Comparison of ENCODE assay signal across 13 cellular contexts in the genomic region with DNA sequence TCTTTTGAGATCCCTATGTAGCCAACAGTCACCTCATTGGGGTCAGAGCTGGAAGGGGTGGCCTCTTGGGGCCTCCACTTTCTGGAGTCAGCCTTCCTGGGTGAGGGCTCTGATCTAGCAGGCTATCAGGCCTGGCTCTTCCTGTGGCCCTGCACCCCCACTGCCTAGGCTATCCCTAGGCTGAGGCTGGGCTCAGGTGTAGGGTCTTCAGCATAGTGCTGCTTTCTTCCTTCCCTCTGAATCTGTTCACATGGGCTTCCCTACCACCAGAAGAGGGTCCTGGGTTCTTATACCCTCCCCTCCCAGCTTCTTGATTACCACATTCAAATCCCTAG. TPM values are rescaled to one million over a fixed set of nuclear protein-coding genes. Genes with fewer than 3 reads are reported as not detected.
DNase-seq lines count a peak whose midpoint lies in the region; ATAC-seq and TF ChIP-seq lines count a peak whose summit lies in the region.
"Had no signal": no experiment of that assay in that cellular context is flagged by ENCODE, and none has a peak within 500 bp of the region (broad histone marks: within the 10 kb centered on the region; RNA-seq: fewer than 3 reads in every experiment).

No MANE protein-coding gene starts in this region.

- no peak overlapping the region for H3K4me2 ChIP-seq in GM23338
- H3K4me2 ChIP-seq in osteoblast (ENCODE audit: insufficient read depth, low read length), result no peak overlapping the region

- peak; percentile 2 for ATAC-seq in GM18498 (IDR thresholded peaks at IDR 0.05; ENCODE audit: unreplicated experiment)
- no peak for ATAC-seq in GM23338
- no peak for ATAC-seq in HG02571 (IDR thresholded peaks at IDR 0.05; ENCODE audit: unreplicated experiment)
- ATAC-seq: activated CD8-positive, alpha-beta memory T cell treated with anti-CD3 and anti-CD28 coated beads, Interleukin-2, amount 10 ng/mL, durations not matched to agents 7 days and 5 days had no signal

- H3K4me1 Mint-ChIP-seq in GM23338, result peaks cover 3% of the 10 kb centered on the region; the same call in 2 of the 3 replicates
- H3K4me1 Mint-ChIP-seq in activated T-cell treated with anti-CD3 and anti-CD28 coated beads, Interleukin-2, amount 50 U/mL, for 24 hours (ENCODE audit: low read depth), result peaks cover 11% of the 10 kb centered on the region
- H3K4me1 Mint-ChIP-seq: activated CD8-positive, alpha-beta memory T cell treated with anti-CD3 and anti-CD28 coated beads, Interleukin-2, amount 10 ng/mL, durations not matched to agents 7 days and 5 days had no signal

- no peaks in the 10 kb centered on the region; the same call in 2 of the 3 replicates for H3K9me3 Mint-ChIP-seq in GM23338
- no peaks in the 10 kb centered on the region for H3K9me3 Mint-ChIP-seq in activated T-cell treated with anti-CD3 and anti-CD28 coated beads, Interleukin-2, amount 50 U/mL, for 24 hours
- H3K9me3 Mint-ChIP-seq: CD4-positive, CD25-positive, alpha-beta regulatory T cell had no signal

- no peaks in the 10 kb centered on the region for H3K36me3 ChIP-seq in GM23338 (ENCODE audit: insufficient read depth)
- H3K36me3 ChIP-seq in osteoblast (ENCODE audit: insufficient read depth, low read length), result no peaks in the 10 kb centered on the region
- H3K36me3 ChIP-seq: ascending aorta had no signal

- no peaks in the 10 kb centered on the region; the same call in 1 of the 2 replicates for H3K4me1 ChIP-seq in GM23338 (ENCODE audit: insufficient read depth)
- peaks cover 4% of the 10 kb centered on the region for H3K4me1 ChIP-seq in osteoblast (ENCODE audit: insufficient read depth, low read length)

- H2AFZ ChIP-seq in GM23338 (peak overlapping the region; percentile 99), osteoblast (ENCODE audit: low read length) (no peak overlapping the region)

- no peaks in the 10 kb centered on the region for H3K9me3 ChIP-seq in osteoblast (ENCODE audit: low read depth, low read length)
- H3K9me3 ChIP-seq: ascending aorta had no signal

- H3F3A ChIP-seq in GM23338 (replicated peaks; ENCODE audit: low read depth), result no peaks in the 10 kb centered on the region

- H3K27me3 ChIP-seq in GM23338 (ENCODE audit: insufficient read depth), result no peaks in the 10 kb centered on the region
- H3K27me3 ChIP-seq in osteoblast (ENCODE audit: insufficient read depth, low read length), result no peaks in the 10 kb centered on the region
- H3K27me3 ChIP-seq: ascending aorta had no signal

- H3K27ac ChIP-seq in GM23338 (ENCODE audit: low read depth), result no peak overlapping the region
- H3K27ac ChIP-seq in osteoblast (ENCODE audit: low read depth, low read length), result no peak overlapping the region

- no peaks in the 10 kb centered on the region for H3K36me3 Mint-ChIP-seq in GM23338 (ENCODE audit: low read depth)
- H3K36me3 Mint-ChIP-seq in activated T-cell treated with anti-CD3 and anti-CD28 coated beads, Interleukin-2, amount 50 U/mL, for 24 hours (ENCODE audit: low read depth), result no peaks in the 10 kb centered on the region
- H3K36me3 Mint-ChIP-seq: activated CD8-positive, alpha-beta memory T cell treated with anti-CD3 and anti-CD28 coated beads, Interleukin-2, amount 10 ng/mL, durations not matched to agents 7 days and 5 days; CD4-positive, CD25-positive, alpha-beta regulatory T cell had no signal

- 0 out of 2 replicates have a peak, but pooled peaks cover 2% of the 10 kb centered on the region for H3K9me2 ChIP-seq in GM23338 (ENCODE audit: insufficient read depth)

- TF ChIP-seq CTCF in GM23338 (conservative IDR thresholded peaks at IDR 0.05; ENCODE audit: low read depth in 2 of 2), result no peak
- no peak for TF ChIP-seq CTCF in NB4 (IDR thresholded peaks at IDR 0.05; ENCODE audit: low read depth, low read length)
- no peak for TF ChIP-seq CTCF in osteoblast (IDR thresholded peaks at IDR 0.05; ENCODE audit: extremely low read depth, low read depth, low read length)

- TF ChIP-seq POLR2A in NB4 (IDR thresholded peaks at IDR 0.05; ENCODE audit: extremely low read depth, insufficient read length), result no peak

- H4K20me1 ChIP-seq in GM23338 (replicated peaks; ENCODE audit: insufficient read depth) (no peaks in the 10 kb centered on the region), osteoblast (ENCODE audit: insufficient read depth, low read length) (no peaks in the 10 kb centered on the region)

- no peak overlapping the region for H3K4me3 ChIP-seq in GM23338
- H3K4me3 ChIP-seq in NB4 (ENCODE audit: low read depth, low read length), result peak overlapping the region; percentile 90
- H3K4me3 ChIP-seq in osteoblast (ENCODE audit: insufficient read depth, low read length), result no peak overlapping the region

- no peak overlapping the region for H3K27ac Mint-ChIP-seq in GM23338
- no peak overlapping the region for H3K27ac Mint-ChIP-seq in activated T-cell treated with anti-CD3 and anti-CD28 coated beads, Interleukin-2, amount 50 U/mL, for 24 hours
- H3K27ac Mint-ChIP-seq: activated CD8-positive, alpha-beta memory T cell treated with anti-CD3 and anti-CD28 coated beads, Interleukin-2, amount 10 ng/mL, durations not matched to agents 7 days and 5 days; CD4-positive, CD25-positive, alpha-beta regulatory T cell had no signal

- H3K79me2 ChIP-seq in GM23338 (replicated peaks; ENCODE audit: insufficient read depth), result no peaks in the 10 kb centered on the region
- no peaks in the 10 kb centered on the region for H3K79me2 ChIP-seq in osteoblast (ENCODE audit: insufficient read depth, low read length)

- H3K27me3 Mint-ChIP-seq in GM23338 (ENCODE audit: insufficient read depth, low read depth, poor library complexity), result peaks cover 5% of the 10 kb centered on the region
- no peaks in the 10 kb centered on the region for H3K27me3 Mint-ChIP-seq in activated T-cell treated with anti-CD3 and anti-CD28 coated beads, Interleukin-2, amount 50 U/mL, for 24 hours
- H3K27me3 Mint-ChIP-seq: activated CD8-positive, alpha-beta memory T cell treated with anti-CD3 and anti-CD28 coated beads, Interleukin-2, amount 10 ng/mL, durations not matched to agents 7 days and 5 days; CD4-positive, CD25-positive, alpha-beta regulatory T cell had no signal

- H3K4me3 Mint-ChIP-seq in GM23338, result no peak overlapping the region
- no peak overlapping the region for H3K4me3 Mint-ChIP-seq in activated T-cell treated with anti-CD3 and anti-CD28 coated beads, Interleukin-2, amount 50 U/mL, for 24 hours
- H3K4me3 Mint-ChIP-seq: activated CD8-positive, alpha-beta memory T cell treated with anti-CD3 and anti-CD28 coated beads, Interleukin-2, amount 10 ng/mL, durations not matched to agents 7 days and 5 days; CD4-positive, CD25-positive, alpha-beta regulatory T cell had no signal

- DNase-seq in GM23338 (ENCODE audit: low spot score) (no peak), NB4 (ENCODE audit: low read depth) (no peak), osteoblast (ENCODE audit: insufficient read length, low spot score, missing footprints) (peak; percentile 69), NCI-H1436 treated with DMSO at 0.1 percent for 48 hours (lab: John Stamatoyannopoulos, UW) (no peak)
- DNase-seq in activated T-cell treated with anti-CD3 and anti-CD28 coated beads, Interleukin-2, amount 50 U/mL, for 24 hours, result no peak
- DNase-seq in activated effector memory CD4-positive, alpha-beta T cell treated with anti-CD3 and anti-CD28 coated beads, Interleukin-2, amount 50 U/mL, for 16 hours, result no peak
- DNase-seq: activated CD8-positive, alpha-beta memory T cell treated with anti-CD3 and anti-CD28 coated beads, Interleukin-2, amount 10 ng/mL, durations not matched to agents 7 days and 5 days; T-helper 9 cell had no signal

TF ChIP-seq in GM23338, 12 proteins besides CTCF, POLR2A, EP300 and RAD21:
- TF ChIP-seq ZNF331 (CRISPR knock-in tag; IDR thresholded peaks at IDR 0.05; ENCODE audit: low read depth), result no peak
- no peak for TF ChIP-seq POLR2AphosphoS5 (IDR thresholded peaks at IDR 0.05; ENCODE audit: low read depth)

RNA-seq across cellular contexts. Expression of a gene that starts 0.5 kb away (rescaled TPM):
- total RNA-seq in GM23338 (2014; rRNA removed; shearing (Covaris generic)), result not detected in 2 replicates
- polyA plus RNA-seq in GM23338 (2016; fragmentation: Nextera tagmentation; extraction: Ambion mirVana), result 0.19 and 0.23 TPM in 2 replicates
- not detected in 2 replicates for total RNA-seq in osteoblast
- total RNA-seq: activated CD8-positive, alpha-beta memory T cell treated with anti-CD3 and anti-CD28 coated beads, Interleukin-2, amount 10 ng/mL, durations not matched to agents 7 days and 5 days; H4 had no signal

RNA-seq across cellular contexts. Expression of a gene that starts 26.3 kb away (rescaled TPM):
- not detected in 2 replicates for total RNA-seq in GM23338 (2014; rRNA removed; shearing (Covaris generic))
- 0.24 TPM in 1 of 2 replicates, not detected in the other for polyA plus RNA-seq in GM23338 (2016; fragmentation: Nextera tagmentation; extraction: Ambion mirVana)
- not detected in 2 replicates for total RNA-seq in osteoblast
- total RNA-seq: activated CD8-positive, alpha-beta memory T cell treated with anti-CD3 and anti-CD28 coated beads, Interleukin-2, amount 10 ng/mL, durations not matched to agents 7 days and 5 days; ascending aorta; CD4-positive, CD25-positive, alpha-beta regulatory T cell; H4 had no signal
- polyA plus RNA-seq: CD4-positive, CD25-positive, alpha-beta regulatory T cell had no signal

RNA-seq across cellular contexts. Expression of a gene that starts 29.6 kb away (rescaled TPM):
- total RNA-seq in GM23338 (2014; rRNA removed; shearing (Covaris generic)), result 32.7 TPM in 2 replicates
- 15.8 TPM in 2 replicates for polyA plus RNA-seq in GM23338 (2016; fragmentation: Nextera tagmentation; extraction: Ambion mirVana)
- total RNA-seq in osteoblast, result 52.5 and 78.9 TPM in 2 replicates

RNA-seq across cellular contexts. Expression of a gene that starts 47.4 kb away (rescaled TPM):
- total RNA-seq in GM23338 (2014; rRNA removed; shearing (Covaris generic)), result 147 and 149 TPM in 2 replicates
- polyA plus RNA-seq in GM23338 (2016; fragmentation: Nextera tagmentation; extraction: Ambion mirVana), result 173 and 190 TPM in 2 replicates
- 121 and 124 TPM in 2 replicates for total RNA-seq in osteoblast
